In the genomic region with DNA sequence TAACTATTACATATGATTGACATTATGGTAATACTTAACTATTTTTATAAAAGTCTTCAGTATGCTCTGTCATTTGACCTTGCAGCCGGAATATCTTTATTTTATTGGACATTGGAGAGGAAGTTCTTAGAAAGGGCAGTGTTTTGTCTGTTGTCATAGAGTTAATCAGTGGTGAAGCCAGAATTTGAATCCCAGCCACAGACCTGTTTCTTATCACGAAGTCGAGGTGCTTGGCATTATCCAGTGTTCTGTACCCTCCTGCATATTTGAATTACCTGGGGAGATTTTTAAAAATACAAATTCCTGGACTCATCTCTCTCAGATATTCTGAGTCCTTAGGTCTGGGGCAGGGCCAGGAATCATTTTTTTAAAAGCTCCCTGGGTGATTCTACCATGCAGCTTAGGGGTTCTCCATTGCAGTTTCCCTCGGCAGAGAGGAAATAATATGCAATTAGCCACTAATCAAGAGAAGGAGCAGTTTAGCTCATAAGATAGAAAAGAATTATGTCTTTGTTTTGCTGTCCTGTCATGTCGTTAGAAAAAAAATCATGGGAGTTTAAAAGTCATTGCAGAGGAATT, we compare ENCODE assay signal across 22 cellular contexts.
DNase-seq lines count a peak whose midpoint lies in the region; ATAC-seq and TF ChIP-seq lines count a peak whose summit lies in the region.
"Had no signal": no experiment of that assay in that cellular context is flagged by ENCODE, and none has a peak within 500 bp of the region (broad histone marks: within the 10 kb centered on the region; RNA-seq: fewer than 3 reads in every experiment).

No MANE protein-coding gene starts in this region.

- no peak for ATAC-seq in T-cell (replicated peaks in 1 of 4)
- ATAC-seq in CD8-positive, alpha-beta T cell = no peak
- ATAC-seq: gastroesophageal sphincter had no signal

- H3K27ac Mint-ChIP-seq in nephron (peak overlapping the region; percentile 74 to 84 (median 82)), T-cell (no peak overlapping the region)
- no peak overlapping the region for H3K27ac Mint-ChIP-seq in CD8-positive, alpha-beta T cell
- H3K27ac Mint-ChIP-seq: activated B cell treated with CpG ODN at 0.5 μM for 24 hours; activated CD4-positive, alpha-beta memory T cell treated with anti-CD3 and anti-CD28 coated beads for 36 hours; activated naive CD4-positive, alpha-beta T cell treated with anti-CD3 and anti-CD28 coated beads, Interleukin-2, amount 10 ng/mL, durations not matched to agents 7 days and 5 days; CD8-positive, alpha-beta memory T cell; T-helper 2 cell treated with Interferon-gamma antibody and Interleukin-4, amounts not matched to agents 5 μg/mL and 100 μg/mL, for 36 hours had no signal

- TF ChIP-seq CTCF in nephron (IDR thresholded peaks at IDR 0.05; ENCODE audit: unreplicated experiment in 3 of 3) = no peak
- no peak for TF ChIP-seq CTCF in CD8-positive, alpha-beta T cell (IDR thresholded peaks at IDR 0.05)

- no peaks in the 10 kb centered on the region for H4K20me1 ChIP-seq in BLaER1 treated with 17β-estradiol and CSF1 and Interleukin-3, amounts not matched to agents 10 nM and 100 nM

- H3K9me3 ChIP-seq in BLaER1 treated with 17β-estradiol and CSF1 and Interleukin-3, amounts not matched to agents 10 nM and 100 nM (replicated peaks in 1 of 11) = peaks cover 25 to 48% (median 38%) of the 10 kb centered on the region in 11 experiments
- H3K9me3 ChIP-seq in CD8-positive, alpha-beta T cell (ENCODE audit: low read length) = no peaks in the 10 kb centered on the region
- H3K9me3 ChIP-seq: gastroesophageal sphincter, thyroid gland had no signal

- intact Hi-C loops in CD8-positive, alpha-beta T cell (cut with DNase I, micrococcal nuclease) = no loop called here

- H3K4me1 Mint-ChIP-seq in nephron (peaks cover 47% of the 10 kb centered on the region), T-cell (no peaks in the 10 kb centered on the region)
- H3K4me1 Mint-ChIP-seq in CD8-positive, alpha-beta T cell (ENCODE audit: low read depth) = no peaks in the 10 kb centered on the region

- peak overlapping the region in 8 of 11 experiments; percentile 60 to 82 (median 68); a peak in 11 of 22 replicates for H3K4me2 ChIP-seq in BLaER1 treated with 17β-estradiol and CSF1 and Interleukin-3, amounts not matched to agents 10 nM and 100 nM

- peaks cover 3% of the 10 kb centered on the region for H3K9me3 Mint-ChIP-seq in nephron
- H3K9me3 Mint-ChIP-seq in T-cell = peaks cover 0 to 6% (median 5%) of the 10 kb centered on the region in 3 donors
- no peaks in the 10 kb centered on the region for H3K9me3 Mint-ChIP-seq in CD8-positive, alpha-beta T cell
- H3K9me3 Mint-ChIP-seq: CD8-positive, alpha-beta memory T cell had no signal

- peaks cover 19 to 46% (median 31%) of the 10 kb centered on the region in 10 experiments for H3K4me1 ChIP-seq in BLaER1 treated with 17β-estradiol and CSF1 and Interleukin-3, amounts not matched to agents 10 nM and 100 nM
- no peaks in the 10 kb centered on the region for H3K4me1 ChIP-seq in CD8-positive, alpha-beta T cell (ENCODE audit: insufficient read depth, low read length)

- H3K9ac ChIP-seq in BLaER1 treated with 17β-estradiol and CSF1 and Interleukin-3, amounts not matched to agents 10 nM and 100 nM = no peak overlapping the region

- H3K36me3 Mint-ChIP-seq in nephron (ENCODE audit: low read depth) (no peaks in the 10 kb centered on the region), T-cell (no peaks in the 10 kb centered on the region)
- H3K36me3 Mint-ChIP-seq in CD8-positive, alpha-beta T cell = no peaks in the 10 kb centered on the region
- H3K36me3 Mint-ChIP-seq: activated naive CD4-positive, alpha-beta T cell treated with anti-CD3 and anti-CD28 coated beads, Interleukin-2, amount 10 ng/mL, durations not matched to agents 7 days and 5 days; CD8-positive, alpha-beta memory T cell had no signal

- H3K4me3 Mint-ChIP-seq in nephron (peak overlapping the region in 1 of 3 experiments; percentile 1), T-cell (no peak overlapping the region)
- H3K4me3 Mint-ChIP-seq in CD8-positive, alpha-beta T cell = no peak overlapping the region
- H3K4me3 Mint-ChIP-seq: activated B cell treated with CpG ODN at 0.5 μM for 24 hours; activated CD4-positive, alpha-beta memory T cell treated with anti-CD3 and anti-CD28 coated beads for 36 hours; activated naive CD4-positive, alpha-beta T cell treated with anti-CD3 and anti-CD28 coated beads, Interleukin-2, amount 10 ng/mL, durations not matched to agents 7 days and 5 days; CD8-positive, alpha-beta memory T cell; T-helper 2 cell treated with Interferon-gamma antibody and Interleukin-4, amounts not matched to agents 5 μg/mL and 100 μg/mL, for 36 hours had no signal

- H3K27me3 Mint-ChIP-seq in nephron (ENCODE audit: low read depth) = peaks cover 4% of the 10 kb centered on the region
- H3K27me3 Mint-ChIP-seq in T-cell = no peaks in the 10 kb centered on the region
- no peaks in the 10 kb centered on the region for H3K27me3 Mint-ChIP-seq in CD8-positive, alpha-beta T cell (ENCODE audit: low read depth)
- H3K27me3 Mint-ChIP-seq: activated B cell treated with CpG ODN at 0.5 μM for 24 hours; activated CD4-positive, alpha-beta memory T cell treated with anti-CD3 and anti-CD28 coated beads for 36 hours; activated naive CD4-positive, alpha-beta T cell treated with anti-CD3 and anti-CD28 coated beads, Interleukin-2, amount 10 ng/mL, durations not matched to agents 7 days and 5 days had no signal

- no peak overlapping the region for H3K27ac ChIP-seq in BLaER1 treated with 17β-estradiol and CSF1 and Interleukin-3, amounts not matched to agents 10 nM and 100 nM
- peak overlapping the region; percentile 55 for H3K27ac ChIP-seq in epithelial cell of prostate
- H3K27ac ChIP-seq in CD8-positive, alpha-beta T cell (ENCODE audit: low read depth, low read length) = no peak overlapping the region
- H3K27ac ChIP-seq: coronary artery, gastroesophageal sphincter had no signal

- DNase-seq in RPMI7951 (ENCODE audit: low read depth) (peak; percentile 83), epithelial cell of prostate (ENCODE audit: low read depth, low spot score) (no peak), GOT3 (lab: John Stamatoyannopoulos, UW) (no peak), OCI-M1 (lab: John Stamatoyannopoulos, UW) (no peak), T-cell (no peak)
- DNase-seq in CD8-positive, alpha-beta T cell = no peak
- DNase-seq: activated B cell treated with CpG ODN at 0.5 μM for 24 hours; activated CD4-positive, alpha-beta memory T cell treated with anti-CD3 and anti-CD28 coated beads for 36 hours; activated naive CD4-positive, alpha-beta T cell treated with anti-CD3 and anti-CD28 coated beads, Interleukin-2, amount 10 ng/mL, durations not matched to agents 7 days and 5 days; CD8-positive, alpha-beta memory T cell; KG1; NCI-H1048; NCI-H2029 treated with DMSO at 0.1 percent for 48 hours; SHP77; stimulated activated CD4-positive, alpha-beta T cell treated with anti-CD3 and anti-CD28 coated beads, Interleukin-1b, Interleukin-23, amount 100 ng/mL, for 48 hours; stimulated activated naive CD4-positive, alpha-beta T cell had no signal

- POLR2A ChIA-PET in T-cell (lab: Charles Lee) = no interaction called here
- POLR2A ChIA-PET in CD8-positive, alpha-beta T cell (lab: Charles Lee) = no interaction called here

- H3K27me3 ChIP-seq in BLaER1 treated with 17β-estradiol and CSF1 and Interleukin-3, amounts not matched to agents 10 nM and 100 nM = no peaks in the 10 kb centered on the region
- no peaks in the 10 kb centered on the region for H3K27me3 ChIP-seq in CD8-positive, alpha-beta T cell (ENCODE audit: insufficient read depth, low read length)
- H3K27me3 ChIP-seq: gastroesophageal sphincter, thyroid gland had no signal

- H3K36me3 ChIP-seq in BLaER1 treated with 17β-estradiol and CSF1 and Interleukin-3, amounts not matched to agents 10 nM and 100 nM = peaks cover 0 to 6% (median 0%) of the 10 kb centered on the region in 11 experiments; a peak in 1 of 22 replicates
- no peaks in the 10 kb centered on the region for H3K36me3 ChIP-seq in CD8-positive, alpha-beta T cell (ENCODE audit: insufficient read depth, low read length)
- H3K36me3 ChIP-seq: gastroesophageal sphincter, thyroid gland had no signal

- H3K4me3 ChIP-seq in BLaER1 treated with 17β-estradiol and CSF1 and Interleukin-3, amounts not matched to agents 10 nM and 100 nM = no peak overlapping the region
- H3K4me3 ChIP-seq in CD8-positive, alpha-beta T cell (ENCODE audit: low read depth, low read length) = no peak overlapping the region
- H3K4me3 ChIP-seq: coronary artery, gastroesophageal sphincter, thyroid gland had no signal

- CTCF ChIA-PET in T-cell (lab: Charles Lee) = no interaction called here
- CTCF ChIA-PET in CD8-positive, alpha-beta T cell (lab: Charles Lee) = no interaction called here

Comparison
In these comparisons a context has a peak if more than half of its experiments do, and no peak if none do; other contexts are left out.
1. H3K27ac Mint-ChIP-seq: peak in nephron (3 of 3); none in T-cell (0 of 2) and CD8-positive, alpha-beta T cell (single experiment).